Comparison of ENCODE assay signal across 8 cellular contexts in the genomic region with DNA sequence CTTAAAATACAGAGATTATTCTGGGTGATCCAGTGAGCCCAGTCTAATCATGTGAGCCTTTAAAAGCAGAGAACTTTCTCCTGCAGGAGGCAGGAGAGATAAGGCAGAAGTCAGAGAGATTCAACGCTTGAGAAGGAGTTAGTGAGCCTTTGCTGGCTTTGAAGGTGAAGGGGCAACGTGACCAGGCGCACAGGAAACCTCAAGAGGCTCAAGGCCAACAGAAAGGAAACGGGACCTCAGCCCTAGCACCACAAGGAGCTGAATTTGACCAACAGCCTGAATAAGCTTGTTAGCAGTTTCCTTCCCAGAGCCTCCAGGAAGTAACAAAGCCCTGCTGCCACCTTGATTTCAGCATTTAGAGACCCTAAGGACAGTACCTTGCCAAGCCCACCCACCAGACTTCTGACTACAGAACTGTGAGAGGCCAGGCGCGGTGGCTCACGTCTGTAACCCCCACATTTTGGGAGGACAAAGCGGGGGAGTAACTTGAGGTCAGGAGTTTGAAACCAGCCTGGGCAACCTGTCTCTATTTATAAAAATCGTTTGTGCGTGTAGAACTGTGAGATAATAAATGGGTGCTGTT.
DNase-seq lines count a peak whose midpoint lies in the region; ATAC-seq, FAIRE-seq and TF ChIP-seq lines count a peak whose summit lies in the region.

No MANE protein-coding gene starts in this region.

- no peak overlapping the region for H3K23ac ChIP-seq in mesendoderm (ENCODE audit: low read length)

- no peaks in the 10 kb centered on the region for H3K36me3 ChIP-seq in adipocyte (ENCODE audit: control insufficient read depth, insufficient read depth, low read length, severe bottlenecking)
- H3K36me3 ChIP-seq in mesendoderm (ENCODE audit: control insufficient read depth, insufficient read depth, low read length): no peaks in the 10 kb centered on the region

- no peak overlapping the region for H3K18ac ChIP-seq in mesendoderm (ENCODE audit: low read length)

- H3K4me3 ChIP-seq in adipocyte (ENCODE audit: low read length) (no peak overlapping the region), mesendoderm (ENCODE audit: low read length) (no peak overlapping the region)

- DNase-seq in GM12892 (ENCODE audit: insufficient read length) (peak; percentile 45), KBM-7 (peak; percentile 96), adipocyte (ENCODE audit: low read depth) (peak; percentile 3), mesendoderm (peak; percentile 65), NCI-H2227 (lab: John Stamatoyannopoulos, UW; ENCODE audit: unreplicated experiment) (no peak), NCI-H2081 treated with DMSO at 0.1 percent for 48 hours (lab: John Stamatoyannopoulos, UW) (no peak)
- DNase-seq in activated CD4-positive, CD25-positive, alpha-beta regulatory T cell (lab: John Stamatoyannopoulos, UW): no peak

- no peak overlapping the region for H4K5ac ChIP-seq in mesendoderm (ENCODE audit: low read length)

- no peak overlapping the region for H4K8ac ChIP-seq in mesendoderm (ENCODE audit: low read depth, low read length)

- no peaks in the 10 kb centered on the region for H3K9me3 ChIP-seq in adipocyte (ENCODE audit: control insufficient read depth, low read length)

- H2BK5ac ChIP-seq in mesendoderm (ENCODE audit: low read length): no peak overlapping the region

- in situ Hi-C loops in KBM-7 (cut with MboI; ENCODE audit: low pct_unique_long_range_greater_than_20kb, low sequenced_read_pairs): no loop called here

- no CpG with 5 or more reads among the region's 10 CpGs for WGBS in mesendoderm (ENCODE audit: extremely low coverage, insufficient coverage, low lambda C conversion rate)

- H3K4me1 ChIP-seq in adipocyte (ENCODE audit: control insufficient read depth, insufficient read depth, low read length): no peaks in the 10 kb centered on the region
- no peaks in the 10 kb centered on the region for H3K4me1 ChIP-seq in mesendoderm (ENCODE audit: control insufficient read depth, low read depth, low read length)

- H2AK5ac ChIP-seq in mesendoderm (ENCODE audit: low read length): no peak overlapping the region

- H3K9ac ChIP-seq in adipocyte (ENCODE audit: low read length) (no peak overlapping the region), mesendoderm (ENCODE audit: low read length) (no peak overlapping the region)

- H3K79me2 ChIP-seq in mesendoderm (ENCODE audit: control insufficient read depth, insufficient read depth, low read length): no peaks in the 10 kb centered on the region

- no peak overlapping the region for H2BK15ac ChIP-seq in mesendoderm (replicated peaks; ENCODE audit: low read depth)

- H3K4ac ChIP-seq in mesendoderm (ENCODE audit: low read depth, low read length): no peak overlapping the region

- H2BK120ac ChIP-seq in mesendoderm (ENCODE audit: low read depth, low read length): no peak overlapping the region

- peak; percentile 92 for ATAC-seq in GM21529 (IDR thresholded peaks at IDR 0.05; ENCODE audit: unreplicated experiment)

- no peak overlapping the region for H3K4me2 ChIP-seq in mesendoderm (ENCODE audit: low read length)

- H3K79me1 ChIP-seq in mesendoderm (ENCODE audit: low read length): no peaks in the 10 kb centered on the region

- peak; percentile 51; the same call in 1 of the 2 replicates for TF ChIP-seq POLR2A in GM12892 (IDR thresholded peaks at IDR 0.05; ENCODE audit: low read depth, low read length)

- peak; percentile 97 for FAIRE-seq in GM12892 (lab: Jason Lieb, UNC)

- H3K27me3 ChIP-seq in adipocyte (replicated peaks; ENCODE audit: control insufficient read depth, insufficient read depth, low read length): no peaks in the 10 kb centered on the region
- H3K27me3 ChIP-seq in mesendoderm (ENCODE audit: insufficient read depth, low read length, poor library complexity): no peaks in the 10 kb centered on the region

- H3K56ac ChIP-seq in mesendoderm (ENCODE audit: low read length): no peak overlapping the region

- H3K27ac ChIP-seq in mesendoderm (ENCODE audit: low read depth, low read length): no peak overlapping the region

Comparison
In these comparisons a context has a peak if more than half of its experiments do, and no peak if none do; other contexts are left out.
1. DNase-seq: peak in GM12892 (single experiment), KBM-7 (single experiment), adipocyte (single experiment) and mesendoderm (single experiment); none in NCI-H2227 (single experiment), NCI-H2081 treated with DMSO at 0.1 percent for 48 hours (single experiment) and activated CD4-positive, CD25-positive, alpha-beta regulatory T cell (0 of 4).